23 cellular contexts compared by ENCODE assay signal in the genomic region with DNA sequence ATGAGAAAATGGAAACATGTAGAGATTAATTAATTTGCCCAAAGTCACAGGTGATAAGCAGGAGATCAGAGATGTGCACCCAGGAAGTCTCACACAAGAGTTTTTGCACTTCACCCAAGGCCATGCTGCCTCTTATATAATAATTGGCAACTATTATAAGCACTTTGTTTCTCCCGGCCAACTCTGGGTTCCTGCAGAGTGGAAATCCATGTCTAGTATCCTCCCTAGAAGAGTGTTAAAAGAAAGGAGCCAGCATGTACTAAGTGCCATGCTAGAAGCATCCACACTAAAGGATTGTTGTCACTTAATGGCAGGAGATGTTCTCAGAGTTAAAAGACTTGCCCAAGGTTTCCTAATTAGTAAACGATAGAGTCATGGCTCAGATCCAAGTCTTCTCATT.
"Had no signal": no experiment of that assay in that cellular context is flagged by ENCODE, and none has a peak within 500 bp of the region (broad histone marks: within the 10 kb centered on the region; RNA-seq: fewer than 3 reads in every experiment).

No MANE protein-coding gene starts in this region.

- H3K4me1 ChIP-seq: SJCRH30 had no signal

- H3K4me3 ChIP-seq: SJCRH30 had no signal

- ATAC-seq: HepG2, SK-N-SH treated with all-trans-retinoic acid at 6 μM for 48 hours had no signal

- H3K27me3 ChIP-seq: SJCRH30 had no signal

- DNase-seq: IMR-90, Kasumi-1, KG1, MM.1S, NCI-H1092 treated with DMSO at 0.1 percent for 48 hours, NCI-H1417 treated with DMSO at 0.1 percent for 48 hours, NCI-H146, NCI-H1694 treated with DMSO at 0.1 percent for 48 hours, NCI-H1930, NCI-H2081, NCI-H2107, NCI-H2171 treated with DMSO at 0.1 percent for 48 hours, NCI-H345, NCI-H446 treated with DMSO at 0.1 percent for 48 hours, NCI-H524 treated with DMSO at 0.1 percent for 48 hours, NCI-H69, NCI-H774, RPMI8226, SHP77 treated with DMSO at 0.1 percent for 48 hours, SJCRH30, T-helper 1 cell had no signal

- H3K27ac ChIP-seq: SJCRH30 had no signal

- H3K9me3 ChIP-seq: SJCRH30 had no signal

- H3K36me3 ChIP-seq: SJCRH30 had no signal
